In the genomic region with DNA sequence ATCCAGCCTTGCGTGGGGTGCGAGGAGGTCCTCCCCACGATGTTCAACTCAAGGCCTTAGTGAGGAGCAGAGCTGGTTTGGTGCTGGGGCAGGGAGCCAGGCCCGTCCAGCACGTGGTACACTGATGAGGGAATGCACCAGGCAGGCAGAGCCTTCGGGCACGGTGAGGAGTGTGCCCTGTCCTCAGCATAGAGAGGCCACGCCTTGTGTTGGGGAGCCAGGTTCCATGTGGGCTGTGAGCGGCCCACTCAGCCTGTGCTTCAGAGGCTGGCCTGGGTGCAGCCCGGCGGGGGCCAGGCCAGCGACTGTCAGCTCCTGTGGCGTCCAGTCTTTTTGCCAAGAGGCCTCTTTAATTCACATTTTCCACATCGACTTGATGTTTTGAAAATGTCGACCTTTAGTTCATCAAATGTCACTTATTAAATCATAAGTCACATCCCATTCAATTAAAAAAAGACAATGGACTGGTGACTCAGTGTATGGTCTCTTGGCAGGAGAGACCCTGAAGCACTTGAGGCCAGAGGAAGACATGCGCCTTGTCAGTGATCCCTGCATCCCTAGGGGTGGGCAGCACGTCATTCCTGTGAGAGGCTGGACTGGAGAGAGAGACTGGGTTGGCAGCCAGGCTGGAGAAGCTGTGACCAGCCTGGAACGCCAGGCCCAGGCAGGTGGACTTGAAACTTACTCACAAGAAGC, we compare ENCODE assay signal across 10 cellular contexts. TPM values are rescaled to one million over a fixed set of nuclear protein-coding genes. Genes with fewer than 3 reads are reported as not detected.
DNase-seq lines count a peak whose midpoint lies in the region; ATAC-seq and TF ChIP-seq lines count a peak whose summit lies in the region.
"Had no signal": no experiment of that assay in that cellular context is flagged by ENCODE, and none has a peak within 500 bp of the region (broad histone marks: within the 10 kb centered on the region; RNA-seq: fewer than 3 reads in every experiment).

No MANE protein-coding gene starts in this region.

- POLR2A ChIA-PET in AG04450 (lab: Yijun Ruan, JAX): interaction anchor here (1.5 kb wide), 1 partner anchor 84 kb away, joined by 9 read pairs; the partner anchor contains the start of gene DUSP1
- POLR2A ChIA-PET in activated B cell treated with CpG ODN at 0.5 μM for 24 hours (lab: Charles Lee): no interaction called here

- H3K27me3 Mint-ChIP-seq in activated B cell treated with CpG ODN at 0.5 μM for 24 hours: no peaks in the 10 kb centered on the region
- H3K27me3 Mint-ChIP-seq in T-helper 2 cell treated with Interferon-gamma antibody and Interleukin-4, amounts not matched to agents 5 μg/mL and 100 μg/mL, for 36 hours (ENCODE audit: low read depth): no peaks in the 10 kb centered on the region
- H3K27me3 Mint-ChIP-seq: activated CD4-positive, alpha-beta memory T cell treated with anti-CD3 and anti-CD28 coated beads for 36 hours had no signal

- H3K36me3 ChIP-seq in heart left ventricle (peaks cover 0 to 7% (median 0%) of the 10 kb centered on the region in 9 donors), ovary (no peaks in the 10 kb centered on the region)

- no peak for DNase-seq in AG04450 (ENCODE audit: low read depth, low spot score)
- DNase-seq in activated B cell treated with CpG ODN at 0.5 μM for 24 hours: no peak
- DNase-seq in heart left ventricle: peak in 4 of 5 donors; percentile 56 to 86 (median 72)
- DNase-seq in ovary: peak in 4 of 5 donors; percentile 56 to 70 (median 61)
- no peak for DNase-seq in NCI-H2196 (lab: John Stamatoyannopoulos, UW; ENCODE audit: unreplicated experiment)
- no peak for DNase-seq in T-helper 2 cell treated with Interferon-gamma antibody and Interleukin-4, amounts not matched to agents 5 μg/mL and 100 μg/mL, for 36 hours (ENCODE audit: low spot score)
- DNase-seq: activated CD4-positive, alpha-beta memory T cell treated with anti-CD3 and anti-CD28 coated beads for 36 hours; stimulated activated CD4-positive, alpha-beta T cell treated with anti-CD3 and anti-CD28 coated beads, Interleukin-12 subunit alpha, Interleukin-12 subunit beta, amount 100 ng/mL, for 4 hours had no signal

- no peak for TF ChIP-seq EP300 in ovary (IDR thresholded peaks at IDR 0.05)

- H3K4me3 Mint-ChIP-seq in activated B cell treated with CpG ODN at 0.5 μM for 24 hours: no peak overlapping the region
- H3K4me3 Mint-ChIP-seq in T-helper 2 cell treated with Interferon-gamma antibody and Interleukin-4, amounts not matched to agents 5 μg/mL and 100 μg/mL, for 36 hours: no peak overlapping the region
- H3K4me3 Mint-ChIP-seq: activated CD4-positive, alpha-beta memory T cell treated with anti-CD3 and anti-CD28 coated beads for 36 hours had no signal

- H3K36me3 Mint-ChIP-seq in activated B cell treated with CpG ODN at 0.5 μM for 24 hours (ENCODE audit: low read depth): peaks cover 38% of the 10 kb centered on the region
- H3K36me3 Mint-ChIP-seq in T-helper 2 cell treated with Interferon-gamma antibody and Interleukin-4, amounts not matched to agents 5 μg/mL and 100 μg/mL, for 36 hours (ENCODE audit: low read depth): no peaks in the 10 kb centered on the region
- H3K36me3 Mint-ChIP-seq: activated CD4-positive, alpha-beta memory T cell treated with anti-CD3 and anti-CD28 coated beads for 36 hours had no signal

- ATAC-seq in activated B cell treated with CpG ODN at 0.5 μM for 24 hours (ENCODE audit: low read depth): no peak
- peak; percentile 56 to 73 (median 63) for ATAC-seq in heart left ventricle
- ATAC-seq in GM19467 (IDR thresholded peaks at IDR 0.05; ENCODE audit: unreplicated experiment): no peak
- ATAC-seq in GM18520 (IDR thresholded peaks at IDR 0.05; ENCODE audit: unreplicated experiment): no peak

- H3K9me3 ChIP-seq in AG04450 (ENCODE audit: control insufficient read depth, insufficient read depth, low read length): no peaks in the 10 kb centered on the region; the same call in 1 of the 2 replicates
- no peaks in the 10 kb centered on the region for H3K9me3 ChIP-seq in heart left ventricle
- no peaks in the 10 kb centered on the region for H3K9me3 ChIP-seq in ovary

- intact Hi-C loops in activated B cell treated with CpG ODN at 0.5 μM for 24 hours (cut with micrococcal nuclease) (no loop called here), heart left ventricle (cut with DNase I) (loop anchor here in 1 of 10 donors (5.0 kb wide), 1 partner anchor 47 kb away; no protein-coding TSS in a partner anchor), ovary (cut with DNase I) (no loop called here)

- WGBS in heart left ventricle, 4 donors: 46 to 57% (median 52%) methylated on average over 16 to 18 of the region's 18 CpGs
- WGBS in ovary, 3 donors: 65 to 69% (median 67%) methylated on average over 18 of the region's 18 CpGs

- TF ChIP-seq POLR2A in heart left ventricle (IDR thresholded peaks at IDR 0.05): peak in 1 of 2 donors; percentile 16
- TF ChIP-seq POLR2A in ovary (IDR thresholded peaks at IDR 0.05): no peak

- no peak overlapping the region for H3K4me3 ChIP-seq in AG04450 (ENCODE audit: low read depth, low read length)
- H3K4me3 ChIP-seq in heart left ventricle: no peak overlapping the region
- no peak overlapping the region for H3K4me3 ChIP-seq in ovary

- H3K9me3 Mint-ChIP-seq in activated B cell treated with CpG ODN at 0.5 μM for 24 hours: no peaks in the 10 kb centered on the region
- no peaks in the 10 kb centered on the region for H3K9me3 Mint-ChIP-seq in T-helper 2 cell treated with Interferon-gamma antibody and Interleukin-4, amounts not matched to agents 5 μg/mL and 100 μg/mL, for 36 hours
- H3K9me3 Mint-ChIP-seq: activated CD4-positive, alpha-beta memory T cell treated with anti-CD3 and anti-CD28 coated beads for 36 hours had no signal

- H3K27ac ChIP-seq in AG04450 (ENCODE audit: low read depth, low read length): peak overlapping the region; percentile 84
- peak overlapping the region; percentile 21 to 97 (median 76) for H3K27ac ChIP-seq in heart left ventricle
- peak overlapping the region; percentile 19 to 49 for H3K27ac ChIP-seq in ovary

- peaks cover 55% of the 10 kb centered on the region for H3K4me1 Mint-ChIP-seq in activated B cell treated with CpG ODN at 0.5 μM for 24 hours
- H3K4me1 Mint-ChIP-seq in T-helper 2 cell treated with Interferon-gamma antibody and Interleukin-4, amounts not matched to agents 5 μg/mL and 100 μg/mL, for 36 hours (ENCODE audit: low read depth): peaks cover 13% of the 10 kb centered on the region

- peak overlapping the region; percentile 59 for H3K27ac Mint-ChIP-seq in activated B cell treated with CpG ODN at 0.5 μM for 24 hours
- H3K27ac Mint-ChIP-seq in T-helper 2 cell treated with Interferon-gamma antibody and Interleukin-4, amounts not matched to agents 5 μg/mL and 100 μg/mL, for 36 hours: no peak overlapping the region
- H3K27ac Mint-ChIP-seq: activated CD4-positive, alpha-beta memory T cell treated with anti-CD3 and anti-CD28 coated beads for 36 hours had no signal

- H3K27me3 ChIP-seq in AG04450 (ENCODE audit: control insufficient read depth, insufficient read depth, low read length) (no peaks in the 10 kb centered on the region), heart left ventricle (no peaks in the 10 kb centered on the region), ovary (no peaks in the 10 kb centered on the region)

- no peak for TF ChIP-seq CTCF in AG04450 (IDR thresholded peaks at IDR 0.05; ENCODE audit: low read depth, low read length)
- no peak for TF ChIP-seq CTCF in activated B cell treated with CpG ODN at 0.5 μM for 24 hours (IDR thresholded peaks at IDR 0.05)
- TF ChIP-seq CTCF in heart left ventricle (IDR thresholded peaks at IDR 0.05): no peak
- no peak for TF ChIP-seq CTCF in ovary (IDR thresholded peaks at IDR 0.05)

- H3K4me1 ChIP-seq in heart left ventricle (peaks cover 22 to 81% (median 65%) of the 10 kb centered on the region in 12 donors), ovary (ENCODE audit: insufficient read depth) (peaks cover 41% of the 10 kb centered on the region)

- CTCF ChIA-PET in AG04450 (lab: Charles Lee) (no interaction called here), activated B cell treated with CpG ODN at 0.5 μM for 24 hours (lab: Charles Lee) (no interaction called here)

RNA-seq across cellular contexts. Expression of gene ERGIC1, which starts 21.7 kb away (rescaled TPM):
- polyA plus RNA-seq in AG04450 (2011; rRNA removed) (137 and 177 TPM in 2 replicates), heart left ventricle (100 to 1,000 TPM in 1 of 2 donors, 10 to 100 TPM in 1; 66.6 to 115 TPM), ovary (100 to 1,000 TPM in 1 of 2 donors, 10 to 100 TPM in 1; 76.4 to 147 TPM)
- 230 and 322 TPM in 2 replicates for polyA minus RNA-seq in AG04450 (2011; rRNA and poly(A)+ RNA removed)
- total RNA-seq in activated B cell treated with CpG ODN at 0.5 μM for 24 hours (69.6 and 72.5 TPM in 2 replicates), heart left ventricle (100 to 1,000 TPM in 1 of 9 donors, 10 to 100 TPM in 8; 67.0 to 109 (median 84.9) TPM), ovary (100 to 1,000 TPM in 2 of 7 donors, 10 to 100 TPM in 5; 41.7 to 132 (median 92.3) TPM)

Comparison
In these comparisons a context has a peak if more than half of its experiments do, and no peak if none do; other contexts are left out.
1. DNase-seq: peak in heart left ventricle (4 of 5) and ovary (4 of 5); none in AG04450 (single experiment), activated B cell treated with CpG ODN at 0.5 μM for 24 hours (single experiment), NCI-H2196 (single experiment) and T-helper 2 cell treated with Interferon-gamma antibody and Interleukin-4, amounts not matched to agents 5 μg/mL and 100 μg/mL, for 36 hours (single experiment).
2. H3K27ac ChIP-seq: peak in every context shown above with its lines; median percentile 84 in AG04450; 76 in heart left ventricle; 34 in ovary.
3. ATAC-seq: peak in heart left ventricle (4 of 4); none in activated B cell treated with CpG ODN at 0.5 μM for 24 hours (single experiment), GM19467 (single experiment) and GM18520 (single experiment).